20 cellular contexts compared by ENCODE assay signal in genomic region chr5:94740328-94740727, GRCh38.
"Had no signal": no experiment of that assay in that cellular context is flagged by ENCODE, and none has a peak within 500 bp of the region (broad histone marks: within the 10 kb centered on the region; RNA-seq: fewer than 3 reads in every experiment).

No MANE protein-coding gene starts in this region.

- DNase-seq: cortex of kidney; effector memory CD8-positive, alpha-beta T cell; left ventricle myocardium superior; lower lobe of right lung; natural killer cell; sigmoid colon; stimulated activated CD4-positive, alpha-beta T cell treated with anti-CD3 and anti-CD28 coated beads, Interleukin-2, amount 100 ng/mL, for 24 hours; stimulated activated CD4-positive, alpha-beta T cell treated with anti-CD3 and anti-CD28 coated beads, Interleukin-4, amount 100 ng/mL, for 24 hours; stimulated activated naive CD4-positive, alpha-beta T cell treated with Interleukin-2 at 50 U/mL for 16 hours; stomach; thyroid gland; trophoblast cell had no signal

- ATAC-seq: effector memory CD8-positive, alpha-beta T cell; left ventricle myocardium superior; lower lobe of right lung; natural killer cell; stimulated activated effector memory CD8-positive, alpha-beta T cell treated with anti-CD3 and anti-CD28 coated beads, Interleukin-12 subunit alpha, Interleukin-12 subunit beta, amount 100 ng/mL, for 72 hours had no signal

- H3K9ac ChIP-seq: parathyroid adenoma had no signal

- H3K4me1 ChIP-seq: lower lobe of right lung, parathyroid adenoma, prostate gland, right atrium auricular region, sigmoid colon, thyroid gland, vagina had no signal

- H3K9me3 ChIP-seq: lower lobe of right lung, neutrophil, prostate gland, right atrium auricular region, sigmoid colon, stomach, thyroid gland, vagina had no signal

- H3K27ac Mint-ChIP-seq: effector memory CD8-positive, alpha-beta T cell; natural killer cell; stimulated activated effector memory CD8-positive, alpha-beta T cell treated with anti-CD3 and anti-CD28 coated beads, Interleukin-12 subunit alpha, Interleukin-12 subunit beta, amount 100 ng/mL, for 72 hours had no signal

- H3K4me3 ChIP-seq: lower lobe of right lung, prostate gland, right atrium auricular region, sigmoid colon, stomach, thyroid gland, vagina had no signal

- H3K4me3 Mint-ChIP-seq: effector memory CD8-positive, alpha-beta T cell; natural killer cell; stimulated activated effector memory CD8-positive, alpha-beta T cell treated with anti-CD3 and anti-CD28 coated beads, Interleukin-12 subunit alpha, Interleukin-12 subunit beta, amount 100 ng/mL, for 72 hours had no signal

- H3K4me1 Mint-ChIP-seq: natural killer cell had no signal

- H2AFZ ChIP-seq: parathyroid adenoma had no signal

- H3K27me3 ChIP-seq: neutrophil, right atrium auricular region, sigmoid colon, stomach, thyroid gland, vagina had no signal

- H3K79me2 ChIP-seq: parathyroid adenoma had no signal

- H3K9me3 Mint-ChIP-seq: effector memory CD8-positive, alpha-beta T cell; natural killer cell; stimulated activated effector memory CD8-positive, alpha-beta T cell treated with anti-CD3 and anti-CD28 coated beads, Interleukin-12 subunit alpha, Interleukin-12 subunit beta, amount 100 ng/mL, for 72 hours had no signal

- H3K27ac ChIP-seq: lower lobe of right lung, neutrophil, parathyroid adenoma, prostate gland, right atrium auricular region, sigmoid colon, stomach, thyroid gland, vagina had no signal

- H3K36me3 ChIP-seq: lower lobe of right lung, prostate gland, right atrium auricular region, sigmoid colon, stomach, thyroid gland, vagina had no signal

- FAIRE-seq: frontal cortex, keratinocyte had no signal

- H3K36me3 Mint-ChIP-seq: natural killer cell; stimulated activated effector memory CD8-positive, alpha-beta T cell treated with anti-CD3 and anti-CD28 coated beads, Interleukin-12 subunit alpha, Interleukin-12 subunit beta, amount 100 ng/mL, for 72 hours had no signal
